8 cellular contexts compared by ENCODE assay signal in the genomic region with DNA sequence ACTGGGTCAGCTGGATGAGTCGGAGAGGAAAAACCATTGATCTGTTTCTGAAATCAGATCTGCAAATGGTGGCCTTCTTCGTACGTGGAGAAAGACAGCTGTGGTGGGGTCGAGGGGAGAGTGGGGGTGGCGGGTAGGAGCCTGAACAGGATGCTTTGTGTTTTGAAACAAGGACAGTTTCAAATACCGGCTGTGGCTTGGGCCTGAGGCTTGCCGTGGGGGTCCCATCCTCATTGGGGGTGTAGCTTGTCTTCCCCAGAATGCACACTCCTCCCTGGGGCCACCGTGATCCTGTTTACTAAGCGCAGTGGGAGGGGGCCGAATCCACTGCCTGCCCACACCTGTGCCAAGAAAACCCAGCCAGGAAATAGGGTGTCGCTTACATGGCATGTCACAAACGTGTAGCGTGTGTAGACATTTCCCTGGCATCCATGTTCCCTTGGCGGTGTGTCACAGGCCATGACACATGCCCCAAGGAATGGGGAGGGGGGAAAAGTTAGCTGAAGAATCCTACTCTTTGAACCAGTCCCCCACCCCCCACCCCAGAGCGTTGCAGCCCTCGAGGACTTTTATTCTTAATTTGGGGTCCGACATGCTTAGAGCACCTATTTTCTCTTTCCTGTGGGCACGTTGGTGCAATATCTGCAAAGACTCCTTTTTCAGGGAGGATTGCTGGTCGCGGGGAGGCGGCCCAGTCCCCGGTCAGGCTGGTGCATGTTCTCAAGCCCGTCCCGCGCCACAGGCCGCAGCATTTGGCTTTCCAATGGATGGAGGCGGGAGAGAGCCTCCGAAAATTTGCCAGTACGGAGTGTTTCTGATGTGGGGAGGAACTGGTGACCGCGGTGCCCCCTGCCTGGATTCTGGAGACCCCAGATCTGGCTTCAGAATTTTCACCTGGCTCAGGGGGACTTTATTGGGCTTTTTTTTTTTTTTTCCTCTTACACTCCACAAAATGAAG. TPM values are rescaled to one million over a fixed set of nuclear protein-coding genes. Genes with fewer than 3 reads are reported as not detected.
DNase-seq lines count a peak whose midpoint lies in the region; ATAC-seq and TF ChIP-seq lines count a peak whose summit lies in the region.

No MANE protein-coding gene starts in this region.

- H3K27ac Mint-ChIP-seq in activated naive CD4-positive, alpha-beta T cell treated with anti-CD3 and anti-CD28 coated beads, Interleukin-2, amount 10 ng/mL, durations not matched to agents 7 days and 5 days: peak overlapping the region; percentile 88
- peak overlapping the region; percentile 85 for H3K27ac Mint-ChIP-seq in endothelial cell (ENCODE audit: unreplicated experiment)
- peak overlapping the region; percentile 73 to 93 (median 89) for H3K27ac Mint-ChIP-seq in nephron

- H3K4me1 Mint-ChIP-seq in activated naive CD4-positive, alpha-beta T cell treated with anti-CD3 and anti-CD28 coated beads, Interleukin-2, amount 10 ng/mL, durations not matched to agents 7 days and 5 days: peaks cover 52% of the 10 kb centered on the region
- peaks cover 50% of the 10 kb centered on the region for H3K4me1 Mint-ChIP-seq in endothelial cell (ENCODE audit: unreplicated experiment)
- peaks cover 52% of the 10 kb centered on the region for H3K4me1 Mint-ChIP-seq in nephron

- DNase-seq in activated naive CD4-positive, alpha-beta T cell treated with anti-CD3 and anti-CD28 coated beads, Interleukin-2, amount 10 ng/mL, durations not matched to agents 7 days and 5 days: peak; percentile 51
- DNase-seq in activated naive CD4-positive, alpha-beta T cell treated with anti-CD3 and anti-CD28 coated beads, Interleukin-2, amount 50 U/mL, for 16 hours: no peak
- DNase-seq in endothelial cell (ENCODE audit: low spot score): no peak

- H3K9me3 Mint-ChIP-seq in activated naive CD4-positive, alpha-beta T cell treated with anti-CD3 and anti-CD28 coated beads, Interleukin-2, amount 10 ng/mL, durations not matched to agents 7 days and 5 days: peaks cover 2% of the 10 kb centered on the region
- H3K9me3 Mint-ChIP-seq in endothelial cell (ENCODE audit: unreplicated experiment) (no peaks in the 10 kb centered on the region), nephron (no peaks in the 10 kb centered on the region)

- H3K36me3 Mint-ChIP-seq in activated naive CD4-positive, alpha-beta T cell treated with anti-CD3 and anti-CD28 coated beads, Interleukin-2, amount 10 ng/mL, durations not matched to agents 7 days and 5 days: peaks cover 18% of the 10 kb centered on the region
- H3K36me3 Mint-ChIP-seq in endothelial cell (ENCODE audit: low read depth, unreplicated experiment): no peaks in the 10 kb centered on the region
- H3K36me3 Mint-ChIP-seq in nephron (ENCODE audit: low read depth): peaks cover 4% of the 10 kb centered on the region

- TF ChIP-seq CTCF in endothelial cell (IDR thresholded peaks at IDR 0.05; ENCODE audit: unreplicated experiment) (no peak), nephron (IDR thresholded peaks at IDR 0.05; ENCODE audit: unreplicated experiment in 3 of 3) (no peak)

- H3K4me3 Mint-ChIP-seq in activated naive CD4-positive, alpha-beta T cell treated with anti-CD3 and anti-CD28 coated beads, Interleukin-2, amount 10 ng/mL, durations not matched to agents 7 days and 5 days: peak overlapping the region; percentile 85
- peak overlapping the region; percentile 97 for H3K4me3 Mint-ChIP-seq in endothelial cell (ENCODE audit: unreplicated experiment)
- H3K4me3 Mint-ChIP-seq in nephron: peak overlapping the region; percentile 90 to 93 (median 92)

- peaks cover 23% of the 10 kb centered on the region for H3K27me3 Mint-ChIP-seq in activated naive CD4-positive, alpha-beta T cell treated with anti-CD3 and anti-CD28 coated beads, Interleukin-2, amount 10 ng/mL, durations not matched to agents 7 days and 5 days
- H3K27me3 Mint-ChIP-seq in endothelial cell (ENCODE audit: unreplicated experiment) (peaks cover 18% of the 10 kb centered on the region), nephron (ENCODE audit: low read depth) (peaks cover 17% of the 10 kb centered on the region)

- ATAC-seq in SK-N-SH treated with all-trans-retinoic acid at 6 μM for 48 hours: peak; percentile 2; the same call in 2 of the 3 replicates
- ATAC-seq in HG03521 (IDR thresholded peaks at IDR 0.05; ENCODE audit: unreplicated experiment): no peak
- ATAC-seq in GM18861 (IDR thresholded peaks at IDR 0.05; ENCODE audit: unreplicated experiment): no peak
- ATAC-seq in GM21619 (IDR thresholded peaks at IDR 0.05; ENCODE audit: unreplicated experiment): no peak

- CTCF ChIA-PET in activated naive CD4-positive, alpha-beta T cell treated with anti-CD3 and anti-CD28 coated beads, Interleukin-2, amount 10 ng/mL, durations not matched to agents 7 days and 5 days (lab: Charles Lee): no interaction called here

TF ChIP-seq in SK-N-SH treated with all-trans-retinoic acid at 6 μM for 48 hours, 23 proteins besides CTCF, POLR2A, EP300 and RAD21:
- TF ChIP-seq TOX (CRISPR knock-in tag; IDR thresholded peaks at IDR 0.05; ENCODE audit: borderline replicate concordance) (no peak), CSDC2 (CRISPR knock-in tag; IDR thresholded peaks at IDR 0.05) (no peak), ZC3H10 (CRISPR knock-in tag; IDR thresholded peaks at IDR 0.05) (no peak), OSR1 (CRISPR knock-in tag; IDR thresholded peaks at IDR 0.05) (no peak), BACH2 (CRISPR knock-in tag; IDR thresholded peaks at IDR 0.05; ENCODE audit: borderline replicate concordance) (no peak), ISL1 (CRISPR knock-in tag; IDR thresholded peaks at IDR 0.05) (no peak), ZNF565 (CRISPR knock-in tag; conservative IDR thresholded peaks at IDR 0.05; ENCODE audit: low read depth) (no peak), ESRRG (CRISPR knock-in tag; IDR thresholded peaks at IDR 0.05) (no peak), TCF4 (CRISPR knock-in tag; IDR thresholded peaks at IDR 0.05; ENCODE audit: borderline replicate concordance) (no peak), ZFP3 (CRISPR knock-in tag; IDR thresholded peaks at IDR 0.05) (no peak), ARNTL (CRISPR knock-in tag; IDR thresholded peaks at IDR 0.05; ENCODE audit: borderline replicate concordance, low read depth) (no peak), ZFP30 (CRISPR knock-in tag; IDR thresholded peaks at IDR 0.05) (no peak), CREB5 (CRISPR knock-in tag; IDR thresholded peaks at IDR 0.05; ENCODE audit: low read depth) (no peak), TSHZ2 (CRISPR knock-in tag; IDR thresholded peaks at IDR 0.05) (no peak), RARB (CRISPR knock-in tag; IDR thresholded peaks at IDR 0.05) (no peak)
- TF ChIP-seq, protein P1, sequence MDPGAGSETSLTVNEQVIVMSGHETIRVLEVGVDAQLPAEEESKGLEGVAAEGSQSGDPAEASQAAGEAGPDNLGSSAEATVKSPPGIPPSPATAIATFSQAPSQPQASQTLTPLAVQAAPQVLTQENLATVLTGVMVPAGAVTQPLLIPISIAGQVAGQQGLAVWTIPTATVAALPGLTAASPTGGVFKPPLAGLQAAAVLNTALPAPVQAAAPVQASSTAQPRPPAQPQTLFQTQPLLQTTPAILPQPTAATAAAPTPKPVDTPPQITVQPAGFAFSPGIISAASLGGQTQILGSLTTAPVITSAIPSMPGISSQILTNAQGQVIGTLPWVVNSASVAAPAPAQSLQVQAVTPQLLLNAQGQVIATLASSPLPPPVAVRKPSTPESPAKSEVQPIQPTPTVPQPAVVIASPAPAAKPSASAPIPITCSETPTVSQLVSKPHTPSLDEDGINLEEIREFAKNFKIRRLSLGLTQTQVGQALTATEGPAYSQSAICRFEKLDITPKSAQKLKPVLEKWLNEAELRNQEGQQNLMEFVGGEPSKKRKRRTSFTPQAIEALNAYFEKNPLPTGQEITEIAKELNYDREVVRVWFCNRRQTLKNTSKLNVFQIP (CRISPR knock-in tag; IDR thresholded peaks at IDR 0.05; ENCODE audit: borderline replicate concordance, low read depth): no peak
TF ChIP-seq in SK-N-SH treated with all-trans-retinoic acid at 6 μM for 48 hours: peak in this region for 0.

RNA-seq across cellular contexts. Expression of gene CMIP, which starts 2.0 kb away (rescaled TPM):
- total RNA-seq in endothelial cell (ENCODE audit: unreplicated experiment): 98.9 TPM
